ENCODE assay signal across 23 cellular contexts in the genomic region with DNA sequence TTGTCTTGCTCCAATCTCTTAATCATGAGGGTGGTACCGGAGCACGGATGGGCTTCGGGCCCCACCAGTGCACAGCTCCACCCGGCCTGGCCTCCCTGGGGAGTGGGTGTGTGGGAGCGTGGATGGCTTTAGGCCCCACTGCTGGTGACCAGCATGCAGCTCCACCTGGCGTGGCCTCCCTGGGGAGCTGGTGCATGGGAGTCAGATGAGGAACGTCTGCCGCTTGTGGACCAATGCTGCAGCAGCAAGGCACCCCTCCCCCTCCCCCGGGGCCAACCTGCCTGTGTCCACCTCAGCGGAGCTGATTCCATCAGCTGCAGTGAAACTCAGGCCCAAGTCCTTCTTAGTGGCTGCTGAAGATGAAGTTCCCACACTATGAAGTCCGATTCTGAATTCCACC.
A peak's percentile ranks its signal among the peaks of the same experiment; 100 is the strongest.
DNase-seq lines count a peak whose midpoint lies in the region; ATAC-seq lines count a peak whose summit lies in the region.
"Had no signal": no experiment of that assay in that cellular context is flagged by ENCODE, and none has a peak within 500 bp of the region (broad histone marks: within the 10 kb centered on the region; RNA-seq: fewer than 3 reads in every experiment).

No MANE protein-coding gene starts in this region.

- H3K27ac Mint-ChIP-seq in stimulated activated naive CD8-positive, alpha-beta T cell treated with anti-CD3 and anti-CD28 coated beads, Interleukin-15, amount 100 ng/mL, for 72 hours = no peak overlapping the region

- peak; percentile 41 for DNase-seq in NCI-H146 (lab: John Stamatoyannopoulos, UW)
- DNase-seq in NCI-H146 treated with DMSO at 0.1 percent for 48 hours (lab: John Stamatoyannopoulos, UW; ENCODE audit: unreplicated experiment) = no peak
- DNase-seq in stimulated activated naive CD8-positive, alpha-beta T cell treated with anti-CD3 and anti-CD28 coated beads, Interleukin-15, amount 100 ng/mL, for 72 hours = no peak
- no peak for DNase-seq in stimulated activated naive CD8-positive, alpha-beta T cell treated with anti-CD3 and anti-CD28 coated beads, Interleukin-15, Interleukin-2, amounts not matched to agents 100 U/mL and 50 U/mL, for 24 hours
- peak; percentile 73 for DNase-seq in posterior vena cava (ENCODE audit: low spot score)
- DNase-seq: 8988T, ACHN, BE2C, Calu3, GF-D8, GM23248, Karpas-422, NCI-H1436 treated with DMSO at 0.1 percent for 48 hours, NCI-H2029, NCI-H2171, NCI-H226, NCI-H524 treated with DMSO at 0.1 percent for 48 hours, NCI-H82, RPMI8226, SHP77 had no signal

- H3K4me3 Mint-ChIP-seq in stimulated activated naive CD8-positive, alpha-beta T cell treated with anti-CD3 and anti-CD28 coated beads, Interleukin-15, amount 100 ng/mL, for 72 hours = no peak overlapping the region

- H3K9me3 Mint-ChIP-seq in stimulated activated naive CD8-positive, alpha-beta T cell treated with anti-CD3 and anti-CD28 coated beads, Interleukin-15, amount 100 ng/mL, for 72 hours = no peaks in the 10 kb centered on the region

- peak; percentile 30 for ATAC-seq in stimulated activated naive CD8-positive, alpha-beta T cell treated with anti-CD3 and anti-CD28 coated beads, Interleukin-15, amount 100 ng/mL, for 72 hours
- no peak for ATAC-seq in stimulated activated naive CD8-positive, alpha-beta T cell treated with anti-CD3 and anti-CD28 coated beads, Interleukin-15, Interleukin-2, amounts not matched to agents 100 U/mL and 50 U/mL, for 24 hours
- ATAC-seq in GM21390 (IDR thresholded peaks at IDR 0.05; ENCODE audit: unreplicated experiment) (no peak), GM18517 (IDR thresholded peaks at IDR 0.05; ENCODE audit: unreplicated experiment) (no peak)
- ATAC-seq: HepG2 had no signal

- intact Hi-C loops in posterior vena cava (cut with DNase I) = no loop called here

- peaks cover 8% of the 10 kb centered on the region for H3K27me3 Mint-ChIP-seq in stimulated activated naive CD8-positive, alpha-beta T cell treated with anti-CD3 and anti-CD28 coated beads, Interleukin-15, amount 100 ng/mL, for 72 hours

- H3K4me1 Mint-ChIP-seq in stimulated activated naive CD8-positive, alpha-beta T cell treated with anti-CD3 and anti-CD28 coated beads, Interleukin-15, amount 100 ng/mL, for 72 hours = no peaks in the 10 kb centered on the region

Comparison
In these comparisons a context has a peak if more than half of its experiments do, and no peak if none do; other contexts are left out.
1. DNase-seq: peak in NCI-H146 (single experiment) and posterior vena cava (single experiment); none in NCI-H146 treated with DMSO at 0.1 percent for 48 hours (single experiment), stimulated activated naive CD8-positive, alpha-beta T cell treated with anti-CD3 and anti-CD28 coated beads, Interleukin-15, amount 100 ng/mL, for 72 hours (0 of 2) and stimulated activated naive CD8-positive, alpha-beta T cell treated with anti-CD3 and anti-CD28 coated beads, Interleukin-15, Interleukin-2, amounts not matched to agents 100 U/mL and 50 U/mL, for 24 hours (single experiment).